ENCODE assay signal across 19 cellular contexts in the genomic region with DNA sequence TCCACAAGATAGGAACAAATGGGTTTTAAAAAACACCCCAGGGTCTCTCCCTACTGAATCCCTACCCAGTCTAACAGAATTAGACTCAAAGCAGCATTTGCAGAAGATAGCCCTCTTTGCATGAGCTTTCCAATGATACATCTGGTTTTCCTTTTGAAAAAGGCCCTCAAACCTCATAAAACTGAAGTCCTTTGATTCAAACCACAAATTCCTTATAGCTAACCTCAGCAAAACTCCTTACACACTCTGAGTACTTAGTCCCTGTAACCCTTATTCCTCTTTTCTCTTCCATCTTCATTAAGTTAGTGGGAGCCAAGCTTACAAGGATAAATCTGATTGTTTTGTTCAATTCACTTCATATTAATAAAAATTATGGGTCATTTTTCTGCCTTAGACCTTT.
DNase-seq lines count a peak whose midpoint lies in the region; ATAC-seq and TF ChIP-seq lines count a peak whose summit lies in the region.
"Had no signal": no experiment of that assay in that cellular context is flagged by ENCODE, and none has a peak within 500 bp of the region (broad histone marks: within the 10 kb centered on the region; RNA-seq: fewer than 3 reads in every experiment).

No MANE protein-coding gene starts in this region.

- DNase-seq in AG20443 (ENCODE audit: low spot score) (peak; percentile 43), LHCN-M2 (ENCODE audit: low read depth) (peak; percentile 37), astrocyte of the cerebellum (ENCODE audit: low read depth) (peak; percentile 62), kidney glomerular epithelial cell (lab: John Stamatoyannopoulos, UW) (peak; percentile 16), NCI-H2227 treated with DMSO at 0.1 percent for 48 hours (lab: John Stamatoyannopoulos, UW) (no peak), RKO (ENCODE audit: low spot score) (no peak), right lobe of liver (no peak)
- no peak for DNase-seq in effector CD8-positive, alpha-beta T cell (lab: John Stamatoyannopoulos, UW)
- DNase-seq: amygdala, Caco-2, colonic mucosa, GDM1, H9, head of caudate nucleus, NCI-H1092, NCI-H2107, retina had no signal

- no peaks in the 10 kb centered on the region for H3K9me3 ChIP-seq in right lobe of liver
- H3K9me3 ChIP-seq: Caco-2, colonic mucosa had no signal

- no peak for ATAC-seq in right lobe of liver
- ATAC-seq: activated T-helper 17 cell treated with anti-CD3 and anti-CD28 coated beads, Interleukin-2, amount 50 U/mL, for 72 hours had no signal

- H3K4me1 ChIP-seq in right lobe of liver: no peaks in the 10 kb centered on the region
- H3K4me1 ChIP-seq: colonic mucosa, neural progenitor cell had no signal

- no peaks in the 10 kb centered on the region for H3K27me3 ChIP-seq in right lobe of liver
- H3K27me3 ChIP-seq: colonic mucosa, neural progenitor cell had no signal

- TF ChIP-seq POLR2A in right lobe of liver (IDR thresholded peaks at IDR 0.05): no peak

- TF ChIP-seq CTCF in astrocyte of the cerebellum (IDR thresholded peaks at IDR 0.05; ENCODE audit: low read depth, low read length, missing control alignments): no peak
- no peak for TF ChIP-seq CTCF in right lobe of liver (IDR thresholded peaks at IDR 0.05)

- H3K4me3 ChIP-seq in astrocyte of the cerebellum (ENCODE audit: low read depth, low read length) (no peak overlapping the region), right lobe of liver (no peak overlapping the region)
- H3K4me3 ChIP-seq: colonic mucosa, neural progenitor cell had no signal

- H3K36me3 ChIP-seq in right lobe of liver: no peaks in the 10 kb centered on the region
- H3K36me3 ChIP-seq: colonic mucosa, neural progenitor cell had no signal

- intact Hi-C loops in right lobe of liver (cut with DNase I): no loop called here

- in situ Hi-C loops in astrocyte of the cerebellum (cut with HindIII; ENCODE audit: low sequenced_read_pairs): no loop called here

- no peak overlapping the region for H3K27ac ChIP-seq in right lobe of liver
- H3K27ac ChIP-seq: colonic mucosa, neural progenitor cell had no signal

Comparison
In these comparisons a context has a peak if more than half of its experiments do, and no peak if none do; other contexts are left out.
1. DNase-seq: peak in AG20443 (single experiment), LHCN-M2 (single experiment), astrocyte of the cerebellum (single experiment) and kidney glomerular epithelial cell (single experiment); none in NCI-H2227 treated with DMSO at 0.1 percent for 48 hours (single experiment), RKO (single experiment), right lobe of liver (0 of 3) and effector CD8-positive, alpha-beta T cell (single experiment).